Comparison of ENCODE assay signal across 28 cellular contexts in the genomic region with DNA sequence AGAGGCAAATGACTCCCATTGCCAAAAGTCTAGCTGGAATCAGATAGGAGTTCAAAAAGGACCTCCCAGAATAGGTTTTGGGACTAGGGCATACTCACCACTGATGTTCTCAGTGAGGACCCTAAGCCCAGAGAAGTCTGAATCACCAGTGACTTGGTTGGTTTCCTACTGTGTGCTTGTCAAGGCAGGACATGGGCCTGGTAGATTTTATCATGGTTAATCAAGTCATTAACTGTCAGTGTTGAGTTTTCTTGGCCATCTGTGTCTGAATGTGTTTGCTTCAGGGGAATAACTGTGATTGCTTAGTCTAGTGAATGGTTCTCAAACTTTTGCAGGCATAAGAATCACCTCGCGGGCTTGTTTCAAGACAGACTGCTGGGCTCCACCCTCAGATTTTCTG.
"Had no signal": no experiment of that assay in that cellular context is flagged by ENCODE, and none has a peak within 500 bp of the region (broad histone marks: within the 10 kb centered on the region; RNA-seq: fewer than 3 reads in every experiment).

No MANE protein-coding gene starts in this region.

- H3K9ac ChIP-seq: neural progenitor cell, parathyroid adenoma had no signal

- H3K79me2 ChIP-seq: parathyroid adenoma had no signal

- H3K27ac Mint-ChIP-seq: natural killer cell; nephron; neural progenitor cell; progenitor cell of endocrine pancreas; stimulated activated effector memory CD8-positive, alpha-beta T cell treated with anti-CD3 and anti-CD28 coated beads, Interleukin-12 subunit alpha, Interleukin-12 subunit beta, amount 100 ng/mL, for 72 hours; stimulated activated naive B cell treated with anti-CD40 and anti-IgM and Interleukin-4, amounts not matched to agents 10 μg/mL and 1 μg/mL and 100 μg/mL, for 72 hours; stimulated activated naive CD8-positive, alpha-beta T cell treated with anti-CD3 and anti-CD28 coated beads, Interleukin-15, Interleukin-2, amounts not matched to agents 100 ng/mL and 50 ng/mL, for 24 hours had no signal

- H3K4me3 Mint-ChIP-seq: natural killer cell; nephron; neural progenitor cell; stimulated activated effector memory CD8-positive, alpha-beta T cell treated with anti-CD3 and anti-CD28 coated beads, Interleukin-12 subunit alpha, Interleukin-12 subunit beta, amount 100 ng/mL, for 72 hours; stimulated activated naive B cell treated with anti-CD40 and anti-IgM and Interleukin-4, amounts not matched to agents 10 μg/mL and 1 μg/mL and 100 μg/mL, for 72 hours; stimulated activated naive CD8-positive, alpha-beta T cell treated with anti-CD3 and anti-CD28 coated beads, Interleukin-15, Interleukin-2, amounts not matched to agents 100 ng/mL and 50 ng/mL, for 24 hours had no signal

- H3K27me3 ChIP-seq: neural progenitor cell, ovary, right lobe of liver, sigmoid colon, stomach, thyroid gland, tibial nerve, upper lobe of left lung, uterus had no signal

- H2AFZ ChIP-seq: neural progenitor cell, parathyroid adenoma had no signal

- H3K4me1 Mint-ChIP-seq: natural killer cell; nephron; stimulated activated effector memory CD8-positive, alpha-beta T cell treated with anti-CD3 and anti-CD28 coated beads, Interleukin-12 subunit alpha, Interleukin-12 subunit beta, amount 100 ng/mL, for 72 hours; stimulated activated naive B cell treated with anti-CD40 and anti-IgM and Interleukin-4, amounts not matched to agents 10 μg/mL and 1 μg/mL and 100 μg/mL, for 72 hours had no signal

- H3K9me3 Mint-ChIP-seq: neural progenitor cell; stimulated activated naive CD8-positive, alpha-beta T cell treated with anti-CD3 and anti-CD28 coated beads, Interleukin-15, Interleukin-2, amounts not matched to agents 100 ng/mL and 50 ng/mL, for 24 hours had no signal

- DNase-seq: natural killer cell; occipital lobe; ovary; posterior cingulate gyrus; psoas muscle; right cardiac atrium; right lobe of liver; sigmoid colon; small intestine; stimulated activated CD4-positive, alpha-beta T cell treated with anti-CD3 and anti-CD28 coated beads, Interleukin-15, amount 100 ng/mL, for 24 hours; stimulated activated CD4-positive, alpha-beta T cell treated with anti-CD3 and anti-CD28 coated beads, Interleukin-2, amount 100 ng/mL, for 24 hours; stimulated activated CD4-positive, alpha-beta T cell treated with anti-CD3 and anti-CD28 coated beads, Interleukin-2, amount 100 ng/mL, for 48 hours; stimulated activated CD4-positive, alpha-beta T cell treated with anti-CD3 and anti-CD28 coated beads, Interleukin-4, amount 100 ng/mL, for 24 hours; stimulated activated naive B cell treated with anti-CD40 and anti-IgM and Interleukin-4, amounts not matched to agents 10 μg/mL and 1 μg/mL and 100 μg/mL, for 72 hours; stimulated activated naive CD4-positive, alpha-beta T cell treated with Interleukin-2 at 50 U/mL for 16 hours; stomach; thyroid gland; trophoblast cell; upper lobe of left lung; uterus had no signal

- H3K27me3 Mint-ChIP-seq: stimulated activated naive B cell treated with anti-CD40 and anti-IgM and Interleukin-4, amounts not matched to agents 10 μg/mL and 1 μg/mL and 100 μg/mL, for 72 hours had no signal

- H3K4me3 ChIP-seq: neural progenitor cell, ovary, psoas muscle, right lobe of liver, sigmoid colon, stomach, thoracic aorta, thyroid gland, tibial nerve, upper lobe of left lung, uterus had no signal

- H3K27ac ChIP-seq: neural progenitor cell, ovary, parathyroid adenoma, psoas muscle, right lobe of liver, sigmoid colon, stomach, thoracic aorta, thyroid gland, tibial nerve, upper lobe of left lung, uterus had no signal

- H3K36me3 Mint-ChIP-seq: natural killer cell; neural progenitor cell; stimulated activated effector memory CD8-positive, alpha-beta T cell treated with anti-CD3 and anti-CD28 coated beads, Interleukin-12 subunit alpha, Interleukin-12 subunit beta, amount 100 ng/mL, for 72 hours; stimulated activated naive B cell treated with anti-CD40 and anti-IgM and Interleukin-4, amounts not matched to agents 10 μg/mL and 1 μg/mL and 100 μg/mL, for 72 hours had no signal

- FAIRE-seq: small intestine had no signal

- H3K36me3 ChIP-seq: neural progenitor cell, ovary, right lobe of liver, sigmoid colon, stomach, thoracic aorta, thyroid gland, tibial nerve, upper lobe of left lung, uterus had no signal

- H3K9me3 ChIP-seq: ovary, right lobe of liver, thoracic aorta, thyroid gland, uterus had no signal

- ATAC-seq: natural killer cell; psoas muscle; right cardiac atrium; right lobe of liver; stimulated activated effector memory CD8-positive, alpha-beta T cell treated with anti-CD3 and anti-CD28 coated beads, Interleukin-12 subunit alpha, Interleukin-12 subunit beta, amount 100 ng/mL, for 72 hours; stimulated activated naive B cell treated with anti-CD40 and anti-IgM and Interleukin-4, amounts not matched to agents 10 μg/mL and 1 μg/mL and 100 μg/mL, for 72 hours had no signal

- H3K4me1 ChIP-seq: parathyroid adenoma, psoas muscle, right lobe of liver, sigmoid colon, stomach, thyroid gland, tibial nerve, upper lobe of left lung, uterus had no signal
